Comparison of ENCODE assay signal across 16 cellular contexts in the genomic region with DNA sequence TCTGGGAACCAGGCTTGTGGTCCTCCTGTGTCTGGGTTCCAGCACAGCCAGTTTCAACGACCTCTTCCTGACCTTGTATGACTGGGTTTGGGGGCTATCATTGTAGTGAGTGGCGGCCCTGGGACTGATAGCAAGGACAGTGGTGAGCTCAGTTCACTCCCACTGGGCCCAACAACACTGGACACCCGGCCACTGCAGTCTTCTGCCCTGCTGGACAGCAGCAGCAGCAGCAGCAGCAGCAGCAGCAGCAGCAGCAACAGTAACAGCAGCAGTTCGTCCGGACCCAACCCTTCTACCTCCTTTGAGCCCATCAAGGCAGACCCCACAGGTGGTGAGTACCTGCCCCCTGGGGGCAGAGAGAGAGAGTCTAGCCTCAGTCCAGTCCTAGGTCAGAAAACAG. TPM values are rescaled to one million over a fixed set of nuclear protein-coding genes. Genes with fewer than 3 reads are reported as not detected.
A peak's percentile ranks its signal among the peaks of the same experiment; 100 is the strongest.
DNase-seq lines count a peak whose midpoint lies in the region; ATAC-seq, FAIRE-seq and TF ChIP-seq lines count a peak whose summit lies in the region.
"Had no signal": no experiment of that assay in that cellular context is flagged by ENCODE, and none has a peak within 500 bp of the region (broad histone marks: within the 10 kb centered on the region; RNA-seq: fewer than 3 reads in every experiment).

No MANE protein-coding gene starts in this region.

- H3K36me3 Mint-ChIP-seq in activated T-cell treated with anti-CD3 and anti-CD28 coated beads, Interleukin-2, amount 50 U/mL, for 72 hours (ENCODE audit: insufficient read depth in 2 of 2), result peaks cover 8 to 26% of the 10 kb centered on the region in 2 donors

- no peaks in the 10 kb centered on the region for H3K9me1 ChIP-seq in K562 (ENCODE audit: control insufficient read depth, insufficient read depth, low read length)

- intact Hi-C loops in K562 (cut with micrococcal nuclease), result no loop called here

- POLR2A ChIA-PET in HEK293 (lab: Yijun Ruan, JAX), result interaction anchor here (0.9 kb wide), 1 partner anchor 13 kb away, joined by 3 read pairs; no protein-coding TSS in a partner anchor
- POLR2A ChIA-PET in K562 (lab: Yijun Ruan, JAX), result interaction anchor here (1.2 kb wide), 1 partner anchor 13 kb away, joined by 4 read pairs; no protein-coding TSS in a partner anchor

- peaks cover 50% of the 10 kb centered on the region for H3K4me1 Mint-ChIP-seq in activated T-cell treated with anti-CD3 and anti-CD28 coated beads, Interleukin-2, amount 50 U/mL, for 72 hours (ENCODE audit: low read depth)

- H4K20me1 ChIP-seq in K562 (replicated peaks; ENCODE audit: control insufficient read depth, insufficient read depth, low read length) (no peaks in the 10 kb centered on the region), osteoblast (ENCODE audit: insufficient read depth, low read length) (peaks cover 46% of the 10 kb centered on the region)

- peak overlapping the region in 1 of 2 experiments; percentile 19; a peak in 2 of 4 replicates for H3K9ac ChIP-seq in K562 (ENCODE audit: insufficient read depth in 1 of 2, low read depth in 2 of 2, low read length in 2 of 2)

- in situ Hi-C loops in K562 (cut with MboI), result no loop called here

- H3K4me3 ChIP-seq in HEK293 (ENCODE audit: low read depth, low read length) (no peak overlapping the region), K562 (no peak overlapping the region), osteoblast (ENCODE audit: insufficient read depth, low read length) (no peak overlapping the region), tibial nerve (no peak overlapping the region), gastroesophageal sphincter (no peak overlapping the region)
- H3K4me3 ChIP-seq: GM12878 had no signal

- H3K27ac ChIP-seq in HEK293 (ENCODE audit: extremely low read depth, low read depth, low read length) (no peak overlapping the region), K562 (ENCODE audit: extremely low read depth, low read depth, low read length) (no peak overlapping the region; the same call in 2 of the 3 replicates), osteoblast (ENCODE audit: low read depth, low read length) (no peak overlapping the region), tibial nerve (no peak overlapping the region), gastroesophageal sphincter (no peak overlapping the region)

- H3K36me3 ChIP-seq in HEK293 (ENCODE audit: control insufficient read depth in 2 of 2, insufficient read depth in 1 of 2, low read length in 2 of 2), result peaks cover 7 to 72% of the 10 kb centered on the region in 2 experiments; a peak in 2 of 3 replicates
- H3K36me3 ChIP-seq in K562 (ENCODE audit: control insufficient read depth, insufficient read depth, low read length), result peaks cover 75% of the 10 kb centered on the region
- peaks cover 49% of the 10 kb centered on the region for H3K36me3 ChIP-seq in osteoblast (ENCODE audit: insufficient read depth, low read length)
- H3K36me3 ChIP-seq in tibial nerve, result peaks cover 2 to 59% (median 27%) of the 10 kb centered on the region in 3 donors
- peaks cover 0 to 65% of the 10 kb centered on the region in 2 donors for H3K36me3 ChIP-seq in gastroesophageal sphincter

- H3K9me3 Mint-ChIP-seq in activated T-cell treated with anti-CD3 and anti-CD28 coated beads, Interleukin-2, amount 50 U/mL, for 72 hours, result no peaks in the 10 kb centered on the region
- H3K9me3 Mint-ChIP-seq: H9 had no signal

- H2AFZ ChIP-seq in K562 (ENCODE audit: low read depth, low read length) (no peak overlapping the region), osteoblast (ENCODE audit: low read length) (no peak overlapping the region)

- no peak for DNase-seq in activated T-cell treated with anti-CD3 and anti-CD28 coated beads, Interleukin-2, amount 50 U/mL, for 72 hours
- DNase-seq in activated T-cell treated with anti-CD3 and anti-CD28 coated beads, Interleukin-2, amount 50 U/mL, for 1 hour, result no peak
- DNase-seq in K562 (ENCODE audit: extremely low read depth in 1 of 4, low spot score in 3 of 4) (peak in 1 of 4 experiments; percentile 34), osteoblast (ENCODE audit: insufficient read length, low spot score, missing footprints) (peak; percentile 67), SW 1271 (lab: John Stamatoyannopoulos, UW) (no peak), tibial nerve (ENCODE audit: low spot score in 2 of 2) (no peak)
- DNase-seq: Calu3, DMS79, H9, NCI-H1436 treated with DMSO at 0.1 percent for 48 hours, NCI-H2081, NCI-H345, NCI-H526 treated with DMSO at 0.1 percent for 48 hours had no signal

- BruUV-seq in K562 (replicated peaks; lab: Mats Ljungman, UMichigan), result no TSS peak

- ATAC-seq in activated T-cell treated with anti-CD3 and anti-CD28 coated beads, Interleukin-2, amount 50 U/mL, for 72 hours (replicated peaks in 1 of 2), result no peak
- ATAC-seq in K562 (no peak), gastroesophageal sphincter (no peak)
- ATAC-seq: GM12878 had no signal

- peak overlapping the region; percentile 76 for H3K27ac Mint-ChIP-seq in activated T-cell treated with anti-CD3 and anti-CD28 coated beads, Interleukin-2, amount 50 U/mL, for 72 hours
- H3K27ac Mint-ChIP-seq: H9 had no signal

- no peak for FAIRE-seq in K562 (lab: Jason Lieb, UNC)
- FAIRE-seq: GM12878 had no signal

- 70% methylated on average over 5 of the region's 5 CpGs for WGBS in K562 (ENCODE audit: insufficient coverage, low coverage, missing lambda C conversion rate)
- WGBS in tibial nerve, 2 donors, result 77% methylated on average over 5 of the region's 5 CpGs
- 65% methylated on average over 2 of the region's 5 CpGs; no CpG with 5 or more reads in 1 of the 2 donors for WGBS in gastroesophageal sphincter (ENCODE audit: low coverage in 1 of 2), 2 donors

- TF ChIP-seq CTCF in HEK293 (tag by site-specific recombination; IDR thresholded peaks at IDR 0.05), result no peak
- TF ChIP-seq CTCF in K562 (IDR thresholded peaks at IDR 0.05 in 2 of 3, conservative IDR thresholded peaks at IDR 0.05 in 1 of 3; ENCODE audit: insufficient read depth in 2 of 3, low read depth in 1 of 3, low read length in 3 of 3), result no peak
- no peak for TF ChIP-seq CTCF in osteoblast (IDR thresholded peaks at IDR 0.05; ENCODE audit: extremely low read depth, low read depth, low read length)
- TF ChIP-seq CTCF in tibial nerve (IDR thresholded peaks at IDR 0.05), result no peak
- no peak for TF ChIP-seq CTCF in gastroesophageal sphincter (IDR thresholded peaks at IDR 0.05)

- TF ChIP-seq EP300 in K562 (IDR thresholded peaks at IDR 0.05; ENCODE audit: low read length) (no peak), tibial nerve (IDR thresholded peaks at IDR 0.05) (no peak), gastroesophageal sphincter (IDR thresholded peaks at IDR 0.05) (no peak)

- TF ChIP-seq RAD21 in K562 (CRISPR knock-in tag; conservative IDR thresholded peaks at IDR 0.05 in 1 of 2, IDR thresholded peaks at IDR 0.05 in 1 of 2), result no peak

- no peak for TF ChIP-seq POLR2A in K562 (conservative IDR thresholded peaks at IDR 0.05)
- TF ChIP-seq POLR2A in tibial nerve (IDR thresholded peaks at IDR 0.05), result no peak
- TF ChIP-seq POLR2A in gastroesophageal sphincter (IDR thresholded peaks at IDR 0.05), result no peak

- CTCF ChIA-PET in HEK293 (lab: Yijun Ruan, JAX), result interaction anchor here (1.5 kb wide), 1 partner anchor 31 kb away, joined by 4 read pairs; the partner anchor contains the start of gene TMEM208
- CTCF ChIA-PET in K562 (lab: Yijun Ruan, JAX; ENCODE audit: low intra/inter-chr PET ratio), result no interaction called here

- no peaks in the 10 kb centered on the region for H3K9me3 ChIP-seq in HEK293 (ENCODE audit: control insufficient read depth, insufficient read depth, low read depth, low read length)
- no peaks in the 10 kb centered on the region for H3K9me3 ChIP-seq in K562 (replicated peaks; ENCODE audit: control insufficient read depth, insufficient read depth, low read depth, low read length)
- no peaks in the 10 kb centered on the region for H3K9me3 ChIP-seq in osteoblast (ENCODE audit: low read depth, low read length)
- H3K9me3 ChIP-seq in tibial nerve, result no peaks in the 10 kb centered on the region
- no peaks in the 10 kb centered on the region for H3K9me3 ChIP-seq in gastroesophageal sphincter

- peaks cover 46% of the 10 kb centered on the region for H3K79me2 ChIP-seq in K562 (ENCODE audit: control insufficient read depth, insufficient read depth, low read length)
- peaks cover 42% of the 10 kb centered on the region for H3K79me2 ChIP-seq in osteoblast (ENCODE audit: insufficient read depth, low read length)

- H3K4me2 ChIP-seq in K562 (ENCODE audit: insufficient read depth, low read length) (no peak overlapping the region), osteoblast (ENCODE audit: insufficient read depth, low read length) (no peak overlapping the region)

- peaks cover 7% of the 10 kb centered on the region for H3K4me1 ChIP-seq in HEK293 (ENCODE audit: control insufficient read depth, insufficient read depth, low read length)
- peaks cover 27 to 65% of the 10 kb centered on the region in 2 experiments for H3K4me1 ChIP-seq in K562 (replicated peaks in 1 of 2; ENCODE audit: control insufficient read depth in 2 of 2, insufficient read depth in 2 of 2, low read length in 2 of 2)
- H3K4me1 ChIP-seq in osteoblast (ENCODE audit: insufficient read depth, low read length), result peaks cover 27% of the 10 kb centered on the region
- peaks cover 0 to 71% (median 30%) of the 10 kb centered on the region in 4 donors for H3K4me1 ChIP-seq in tibial nerve
- peaks cover 0 to 70% (median 28%) of the 10 kb centered on the region in 3 donors for H3K4me1 ChIP-seq in gastroesophageal sphincter

- no peaks in the 10 kb centered on the region for H3K27me3 Mint-ChIP-seq in activated T-cell treated with anti-CD3 and anti-CD28 coated beads, Interleukin-2, amount 50 U/mL, for 72 hours (ENCODE audit: low read depth)

- H3K4me3 Mint-ChIP-seq in activated T-cell treated with anti-CD3 and anti-CD28 coated beads, Interleukin-2, amount 50 U/mL, for 72 hours, result no peak overlapping the region

- H3K27me3 ChIP-seq in K562 (ENCODE audit: control insufficient read depth in 2 of 2, insufficient read depth in 2 of 2, low read length in 2 of 2) (no peaks in the 10 kb centered on the region), osteoblast (ENCODE audit: insufficient read depth, low read length) (no peaks in the 10 kb centered on the region), tibial nerve (no peaks in the 10 kb centered on the region), gastroesophageal sphincter (no peaks in the 10 kb centered on the region)

RNA-seq across cellular contexts. Expression of gene ELMO3, which starts 3.3 kb away (rescaled TPM):
- total RNA-seq in activated T-cell treated with anti-CD3 and anti-CD28 coated beads, Interleukin-2, amount 50 U/mL, for 72 hours, result 1 to 10 TPM; 3.0 to 3.1 TPM
- total RNA-seq in K562 (2011; cell fraction: chromatin; rRNA removed; ENCODE audit: low replicate concordance), result 12.1 and 42.9 TPM in 2 replicates
- 32.0 and 40.1 TPM in 2 replicates for total RNA-seq in K562 (2011; cell fraction: nucleolus; rRNA removed)
- 12.4 and 17.4 TPM in 2 replicates for total RNA-seq in K562 (2011; cell fraction: nucleoplasm; rRNA removed)
- total RNA-seq in K562 (2014; rRNA removed) (1.9 and 3.1 TPM in 2 replicates), K562 (2014; rRNA removed; fragmentation: Illumina TruSeq; extraction: Trizol) (0.48 and 0.58 TPM in 2 replicates), K562 (2015; rRNA removed; fragmentation: Illumina TruSeq; extraction: Trizol) (1.5 and 1.7 TPM in 2 replicates), K562 (2021) (3.9 and 4.6 TPM in 2 replicates), osteoblast (0.29 and 0.36 TPM in 2 replicates), tibial nerve (10 to 100 TPM in 1 of 4 donors, 1 to 10 TPM in 3; 2.4 to 14.4 (median 4.4) TPM), gastroesophageal sphincter (1 to 10 TPM in 2 of 4 donors, under 1 TPM in 2; 0.15 to 3.9 (median 1.3) TPM)
- polyA plus RNA-seq in K562 (2011; rRNA removed) (2.5 and 4.0 TPM in 2 replicates), K562 (2014; fragmentation: Illumina TruSeq; extraction: Trizol) (0.82 and 1.3 TPM in 2 replicates), K562 (2014; fragmentation: Nextera tagmentation; extraction: Ambion mirVana) (under 1 TPM; 0.04 to 0.06 TPM), K562 (2014; rRNA removed) (5.1 and 5.2 TPM in 2 replicates)
- 2.2 and 3.1 TPM in 2 replicates for polyA plus RNA-seq in K562 (2011; cell fraction: cytosol; rRNA removed)
- polyA plus RNA-seq in K562 (2011; cell fraction: nucleus; rRNA removed), result 35.2 and 59.8 TPM in 2 replicates
- 3.7 and 5.7 TPM in 2 replicates for polyA plus RNA-seq in K562 (2012)
- polyA minus RNA-seq in K562 (2011; rRNA and poly(A)+ RNA removed), result 0.51 and 0.53 TPM in 2 replicates
- polyA minus RNA-seq in K562 (2011; cell fraction: cytosol; rRNA and poly(A)+ RNA removed), result 0.57 and 1.3 TPM in 2 replicates
- polyA minus RNA-seq in K562 (2011; cell fraction: nucleus; rRNA and poly(A)+ RNA removed), result 5.8 and 7.3 TPM in 2 replicates

RNA-seq across cellular contexts. Expression of gene E2F4, which starts 3.7 kb away (rescaled TPM):
- 10 to 100 TPM; 82.8 to 91.7 TPM for total RNA-seq in activated T-cell treated with anti-CD3 and anti-CD28 coated beads, Interleukin-2, amount 50 U/mL, for 72 hours
- 211 and 651 TPM in 2 replicates for total RNA-seq in K562 (2011; cell fraction: chromatin; rRNA removed; ENCODE audit: low replicate concordance)
- 388 and 435 TPM in 2 replicates for total RNA-seq in K562 (2011; cell fraction: nucleolus; rRNA removed)
- total RNA-seq in K562 (2011; cell fraction: nucleoplasm; rRNA removed), result 240 and 280 TPM in 2 replicates
- total RNA-seq in K562 (2014; rRNA removed), result 109 and 145 TPM in 2 replicates
- 52.8 and 64.0 TPM in 2 replicates for total RNA-seq in K562 (2014; rRNA removed; fragmentation: Illumina TruSeq; extraction: Trizol)
- 105 and 106 TPM in 2 replicates for total RNA-seq in K562 (2015; rRNA removed; fragmentation: Illumina TruSeq; extraction: Trizol)
- total RNA-seq in K562 (2021), result 114 and 115 TPM in 2 replicates
- 83.4 and 101 TPM in 2 replicates for polyA plus RNA-seq in K562 (2011; rRNA removed)
- 110 and 215 TPM in 2 replicates for polyA plus RNA-seq in K562 (2011; cell fraction: cytosol; rRNA removed)
- polyA plus RNA-seq in K562 (2011; cell fraction: nucleus; rRNA removed), result 277 and 411 TPM in 2 replicates
- polyA plus RNA-seq in K562 (2012), result 96.3 and 105 TPM in 2 replicates
- 127 and 129 TPM in 2 replicates for polyA plus RNA-seq in K562 (2014; fragmentation: Illumina TruSeq; extraction: Trizol)
- 10 to 100 TPM in 1 of 2 experiments, 1 to 10 TPM in 1; 9.7 to 18.9 TPM for polyA plus RNA-seq in K562 (2014; fragmentation: Nextera tagmentation; extraction: Ambion mirVana)
- 139 and 150 TPM in 2 replicates for polyA plus RNA-seq in K562 (2014; rRNA removed)
- polyA minus RNA-seq in K562 (2011; rRNA and poly(A)+ RNA removed), result 61.7 and 80.1 TPM in 2 replicates
- polyA minus RNA-seq in K562 (2011; cell fraction: cytosol; rRNA and poly(A)+ RNA removed), result 51.9 and 58.9 TPM in 2 replicates
- 108 and 112 TPM in 2 replicates for polyA minus RNA-seq in K562 (2011; cell fraction: nucleus; rRNA and poly(A)+ RNA removed)
- 51.9 and 56.5 TPM in 2 replicates for total RNA-seq in osteoblast
- 100 to 1,000 TPM in 2 of 4 donors, 10 to 100 TPM in 2; 60.1 to 119 (median 99.8) TPM for total RNA-seq in tibial nerve
- total RNA-seq in gastroesophageal sphincter, result 10 to 100 TPM; 55.0 to 89.8 (median 76.2) TPM

RNA-seq across cellular contexts. Expression of gene EXOC3L1, which starts 5.7 kb away (rescaled TPM):
- total RNA-seq in activated T-cell treated with anti-CD3 and anti-CD28 coated beads, Interleukin-2, amount 50 U/mL, for 72 hours, result not detected
- not detected in 2 replicates for total RNA-seq in K562 (2011; cell fraction: chromatin; rRNA removed; ENCODE audit: low replicate concordance)
- total RNA-seq in K562 (2011; cell fraction: nucleolus; rRNA removed), result not detected in 2 replicates
- total RNA-seq in K562 (2011; cell fraction: nucleoplasm; rRNA removed), result not detected in 2 replicates
- total RNA-seq in K562 (2014; rRNA removed), result 0.12 TPM in 1 of 2 replicates, not detected in the other
- total RNA-seq in K562 (2014; rRNA removed; fragmentation: Illumina TruSeq; extraction: Trizol), result not detected in 2 replicates
- total RNA-seq in K562 (2015; rRNA removed; fragmentation: Illumina TruSeq; extraction: Trizol), result not detected in 2 replicates
- not detected in 2 replicates for total RNA-seq in K562 (2021)
- 0.08 TPM in 1 of 2 replicates, not detected in the other for polyA plus RNA-seq in K562 (2011; rRNA removed)
- 0.04 and 0.12 TPM in 2 replicates for polyA plus RNA-seq in K562 (2011; cell fraction: cytosol; rRNA removed)
- polyA plus RNA-seq in K562 (2011; cell fraction: nucleus; rRNA removed), result 0.11 TPM in 1 of 2 replicates, not detected in the other
- polyA plus RNA-seq in K562 (2012), result 0.10 and 0.11 TPM in 2 replicates
- not detected in 2 replicates for polyA plus RNA-seq in K562 (2014; fragmentation: Illumina TruSeq; extraction: Trizol)
- not detected for polyA plus RNA-seq in K562 (2014; fragmentation: Nextera tagmentation; extraction: Ambion mirVana)
- not detected in 2 replicates for polyA plus RNA-seq in K562 (2014; rRNA removed)
- polyA minus RNA-seq in K562 (2011; rRNA and poly(A)+ RNA removed), result not detected in 2 replicates
- not detected in 2 replicates for polyA minus RNA-seq in K562 (2011; cell fraction: cytosol; rRNA and poly(A)+ RNA removed)
- polyA minus RNA-seq in K562 (2011; cell fraction: nucleus; rRNA and poly(A)+ RNA removed), result not detected in 2 replicates
- total RNA-seq in osteoblast, result not detected in 2 replicates
- total RNA-seq in tibial nerve, result 1 to 10 TPM in 3 of 4 donors, under 1 TPM in 1; 0.66 to 3.9 (median 2.6) TPM
- 1 to 10 TPM; 1.6 to 6.1 (median 2.6) TPM for total RNA-seq in gastroesophageal sphincter
- total RNA-seq: GM12878 had no signal

RNA-seq across cellular contexts. Expression of gene MATCAP1, which starts 11.9 kb away (rescaled TPM):
- 10 to 100 TPM; 31.9 to 34.3 TPM for total RNA-seq in activated T-cell treated with anti-CD3 and anti-CD28 coated beads, Interleukin-2, amount 50 U/mL, for 72 hours
- 49.6 and 111 TPM in 2 replicates for total RNA-seq in K562 (2011; cell fraction: chromatin; rRNA removed; ENCODE audit: low replicate concordance)
- 67.4 and 83.6 TPM in 2 replicates for total RNA-seq in K562 (2011; cell fraction: nucleolus; rRNA removed)
- total RNA-seq in K562 (2011; cell fraction: nucleoplasm; rRNA removed), result 53.7 and 59.5 TPM in 2 replicates
- total RNA-seq in K562 (2014; rRNA removed), result 10.3 and 13.2 TPM in 2 replicates
- 5.6 and 6.0 TPM in 2 replicates for total RNA-seq in K562 (2014; rRNA removed; fragmentation: Illumina TruSeq; extraction: Trizol)
- 9.2 and 9.9 TPM in 2 replicates for total RNA-seq in K562 (2015; rRNA removed; fragmentation: Illumina TruSeq; extraction: Trizol)
- 16.6 and 16.9 TPM in 2 replicates for total RNA-seq in K562 (2021)
- polyA plus RNA-seq in K562 (2011; rRNA removed), result 13.4 and 17.8 TPM in 2 replicates
- polyA plus RNA-seq in K562 (2011; cell fraction: cytosol; rRNA removed), result 19.3 and 25.9 TPM in 2 replicates
- polyA plus RNA-seq in K562 (2011; cell fraction: nucleus; rRNA removed), result 127 and 197 TPM in 2 replicates
- 18.3 and 21.0 TPM in 2 replicates for polyA plus RNA-seq in K562 (2012)
- polyA plus RNA-seq in K562 (2014; fragmentation: Illumina TruSeq; extraction: Trizol), result 10.6 and 12.0 TPM in 2 replicates
- polyA plus RNA-seq in K562 (2014; fragmentation: Nextera tagmentation; extraction: Ambion mirVana), result 1 to 10 TPM; 3.4 to 3.8 TPM
- polyA plus RNA-seq in K562 (2014; rRNA removed), result 20.5 and 27.5 TPM in 2 replicates
- 5.0 and 6.0 TPM in 2 replicates for polyA minus RNA-seq in K562 (2011; rRNA and poly(A)+ RNA removed)
- polyA minus RNA-seq in K562 (2011; cell fraction: cytosol; rRNA and poly(A)+ RNA removed), result 5.5 and 9.5 TPM in 2 replicates
- 28.1 and 37.3 TPM in 2 replicates for polyA minus RNA-seq in K562 (2011; cell fraction: nucleus; rRNA and poly(A)+ RNA removed)
- total RNA-seq in osteoblast, result 3.6 and 4.7 TPM in 2 replicates
- 10 to 100 TPM; 13.6 to 42.9 (median 18.9) TPM for total RNA-seq in tibial nerve
- 10 to 100 TPM in 2 of 4 donors, 1 to 10 TPM in 2; 6.7 to 37.4 (median 19.2) TPM for total RNA-seq in gastroesophageal sphincter

RNA-seq across cellular contexts. Expression of gene NOL3, which starts 25.3 kb away (rescaled TPM):
- total RNA-seq in activated T-cell treated with anti-CD3 and anti-CD28 coated beads, Interleukin-2, amount 50 U/mL, for 72 hours, result 10 to 100 TPM; 21.6 to 30.6 TPM
- 81.0 and 88.7 TPM in 2 replicates for total RNA-seq in K562 (2011; cell fraction: chromatin; rRNA removed; ENCODE audit: low replicate concordance)
- 34.7 and 39.7 TPM in 2 replicates for total RNA-seq in K562 (2011; cell fraction: nucleolus; rRNA removed)
- total RNA-seq in K562 (2011; cell fraction: nucleoplasm; rRNA removed), result 64.6 and 93.4 TPM in 2 replicates
- total RNA-seq in K562 (2014; rRNA removed), result 5.4 and 8.3 TPM in 2 replicates
- total RNA-seq in K562 (2014; rRNA removed; fragmentation: Illumina TruSeq; extraction: Trizol), result 3.4 and 4.3 TPM in 2 replicates
- 4.1 and 5.0 TPM in 2 replicates for total RNA-seq in K562 (2015; rRNA removed; fragmentation: Illumina TruSeq; extraction: Trizol)
- 7.0 and 9.3 TPM in 2 replicates for total RNA-seq in K562 (2021)
- 8.4 and 13.5 TPM in 2 replicates for polyA plus RNA-seq in K562 (2011; rRNA removed)
- polyA plus RNA-seq in K562 (2011; cell fraction: cytosol; rRNA removed), result 5.8 and 7.2 TPM in 2 replicates
- polyA plus RNA-seq in K562 (2011; cell fraction: nucleus; rRNA removed), result 50.0 and 53.8 TPM in 2 replicates
- polyA plus RNA-seq in K562 (2012), result 19.1 and 59.4 TPM in 2 replicates
- polyA plus RNA-seq in K562 (2014; fragmentation: Illumina TruSeq; extraction: Trizol), result 7.6 and 8.2 TPM in 2 replicates
- under 1 TPM; 0.45 to 0.69 TPM for polyA plus RNA-seq in K562 (2014; fragmentation: Nextera tagmentation; extraction: Ambion mirVana)
- 12.2 and 14.0 TPM in 2 replicates for polyA plus RNA-seq in K562 (2014; rRNA removed)
- 3.4 and 5.6 TPM in 2 replicates for polyA minus RNA-seq in K562 (2011; rRNA and poly(A)+ RNA removed)
- 1.9 and 2.5 TPM in 2 replicates for polyA minus RNA-seq in K562 (2011; cell fraction: cytosol; rRNA and poly(A)+ RNA removed)
- polyA minus RNA-seq in K562 (2011; cell fraction: nucleus; rRNA and poly(A)+ RNA removed), result 5.4 and 10.3 TPM in 2 replicates
- total RNA-seq in osteoblast, result 9.1 and 10.9 TPM in 2 replicates
- total RNA-seq in tibial nerve, result 10 to 100 TPM; 55.5 to 95.4 (median 76.6) TPM
- 10 to 100 TPM; 23.0 to 78.9 (median 49.9) TPM for total RNA-seq in gastroesophageal sphincter
